Comparison of ENCODE assay signal across 8 cellular contexts in the genomic region with DNA sequence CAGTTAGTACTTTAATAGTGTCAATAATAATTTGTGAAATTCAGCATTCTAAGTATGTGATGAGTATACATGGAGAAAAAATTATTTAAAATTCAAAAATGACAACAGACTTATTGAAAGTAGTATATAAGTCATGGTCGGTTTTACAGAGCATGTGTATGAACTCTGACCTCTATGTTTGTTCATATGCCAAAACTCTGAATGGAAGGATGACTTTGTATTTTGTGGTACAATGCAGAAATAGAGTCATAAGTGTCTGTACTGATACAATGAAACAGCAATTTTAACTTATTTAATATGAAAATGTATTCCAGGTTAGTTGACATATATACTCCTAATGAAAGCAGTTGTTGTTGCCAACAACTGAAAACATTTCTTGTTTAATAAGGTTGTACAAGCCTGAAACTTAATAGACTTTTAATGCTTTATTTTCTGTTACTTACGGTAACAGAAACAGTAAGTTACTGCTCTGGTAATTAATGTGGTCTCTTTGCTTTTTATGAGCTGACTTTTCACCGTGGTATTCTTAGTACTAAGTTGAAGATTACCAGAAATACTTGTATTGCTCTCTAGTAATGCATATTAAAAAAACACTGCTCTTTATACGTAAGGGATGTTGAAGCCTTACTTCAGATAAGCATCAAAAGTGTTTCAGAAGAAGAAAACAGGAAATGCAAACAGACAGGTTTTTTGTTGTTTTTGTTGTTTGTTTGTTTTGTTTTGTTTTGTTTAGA. TPM values are rescaled to one million over a fixed set of nuclear protein-coding genes. Genes with fewer than 3 reads are reported as not detected.
DNase-seq lines count a peak whose midpoint lies in the region; ATAC-seq and TF ChIP-seq lines count a peak whose summit lies in the region.

No MANE protein-coding gene starts in this region.

- POLR2A ChIA-PET in WTC11 (lab: Charles Lee) = interaction anchor here (0.9 kb wide), 1 partner anchor 62 kb away, joined by 3 read pairs; no protein-coding TSS in a partner anchor

- no peak for ATAC-seq in heart left ventricle
- ATAC-seq in WTC11 = no peak
- no peak for ATAC-seq in GM21619 (IDR thresholded peaks at IDR 0.05; ENCODE audit: unreplicated experiment)

- intact Hi-C loops in heart left ventricle (cut with DNase I) (loop anchor here in 9 of 10 donors (2.0 to 10.0 kb wide), 11 partner anchors 57 to 357 kb away; partner anchors contain the start of genes SMIM14 (in 5 of the 9), N4BP2 (in 4 of the 9), UGDH (in 3 of the 9) and PDS5A (in 2 of the 9)), cardiac septum (cut with DNase I) (loop anchor here (2.0 kb wide), 1 partner anchor 173 kb away; the partner anchor contains the start of gene UGDH)

- TF ChIP-seq CTCF in heart left ventricle (IDR thresholded peaks at IDR 0.05) (no peak), WTC11 (IDR thresholded peaks at IDR 0.05) (no peak), type B pancreatic cell (conservative IDR thresholded peaks at IDR 0.05) (no peak)

- no peaks in the 10 kb centered on the region for H3K27me3 ChIP-seq in heart left ventricle
- H3K27me3 ChIP-seq in iPS-18a (ENCODE audit: control insufficient read depth, insufficient read depth, low read length) = no peaks in the 10 kb centered on the region

- H3K4me3 Mint-ChIP-seq in WTC11 (peak overlapping the region; percentile 99), type B pancreatic cell (peak overlapping the region; percentile 99)

- DNase-seq in heart left ventricle = no peak
- no peak for DNase-seq in cardiac septum (ENCODE audit: low spot score)
- no peak for DNase-seq in WTC11 (ENCODE audit: low spot score)
- DNase-seq in type B pancreatic cell (ENCODE audit: extremely low spot score, unreplicated experiment) = no peak
- no peak for DNase-seq in NCI-H1092 (lab: John Stamatoyannopoulos, UW)
- DNase-seq in COR-L47 (lab: John Stamatoyannopoulos, UW) = no peak

- TF ChIP-seq POLR2A in heart left ventricle (IDR thresholded peaks at IDR 0.05) = no peak

- no peaks in the 10 kb centered on the region for H3K27me3 Mint-ChIP-seq in WTC11 (ENCODE audit: low read depth)
- H3K27me3 Mint-ChIP-seq in type B pancreatic cell = no peaks in the 10 kb centered on the region

- peaks cover 0 to 39% (median 30%) of the 10 kb centered on the region in 12 donors for H3K4me1 ChIP-seq in heart left ventricle
- peaks cover 19% of the 10 kb centered on the region for H3K4me1 ChIP-seq in iPS-18a (ENCODE audit: control insufficient read depth, low read depth, low read length)

- WGBS in heart left ventricle, 4 donors = 8 to 12% (median 11%) methylated on average over 4 of the region's 4 CpGs

- H3K9me3 ChIP-seq in heart left ventricle = no peaks in the 10 kb centered on the region
- no peaks in the 10 kb centered on the region for H3K9me3 ChIP-seq in iPS-18a (ENCODE audit: control insufficient read depth, low read depth, low read length)

- peak overlapping the region; percentile 98 for H3K9ac ChIP-seq in iPS-18a (ENCODE audit: low read length)

- H3K36me3 Mint-ChIP-seq in WTC11 (peaks cover 7% of the 10 kb centered on the region), type B pancreatic cell (peaks cover 4% of the 10 kb centered on the region)

- H3K27ac ChIP-seq in heart left ventricle (peak overlapping the region in 5 of 12 donors; percentile 2 to 98 (median 30)), iPS-18a (ENCODE audit: low read length) (no peak overlapping the region)

- CTCF ChIA-PET in WTC11 (lab: Charles Lee) = no interaction called here

- H3K9me3 Mint-ChIP-seq in WTC11 (no peaks in the 10 kb centered on the region), type B pancreatic cell (no peaks in the 10 kb centered on the region)

- H3K36me3 ChIP-seq in heart left ventricle (peaks cover 0 to 17% (median 10%) of the 10 kb centered on the region in 9 donors), iPS-18a (ENCODE audit: control insufficient read depth, low read depth, low read length) (peaks cover 7% of the 10 kb centered on the region)

- H3K4me1 Mint-ChIP-seq in WTC11 (peaks cover 27% of the 10 kb centered on the region), type B pancreatic cell (ENCODE audit: unreplicated experiment) (peaks cover 22% of the 10 kb centered on the region)

- H3K27ac Mint-ChIP-seq in WTC11 = peak overlapping the region; percentile 70
- H3K27ac Mint-ChIP-seq in type B pancreatic cell = peak overlapping the region; percentile 92

- H3K4me3 ChIP-seq in heart left ventricle (peak overlapping the region in 11 of 12 donors; percentile 18 to 98 (median 88)), iPS-18a (ENCODE audit: low read length) (peak overlapping the region; percentile 94)

TF ChIP-seq in WTC11, 78 proteins besides CTCF, POLR2A, EP300 and RAD21:
- no peak for TF ChIP-seq RORB (CRISPR knock-in tag; IDR thresholded peaks at IDR 0.05)
- no peak for TF ChIP-seq HMGA2 (CRISPR knock-in tag; IDR thresholded peaks at IDR 0.05)
- no peak for TF ChIP-seq ZNF423 (CRISPR knock-in tag; IDR thresholded peaks at IDR 0.05)
TF ChIP-seq in WTC11: peak in this region for 0.

RNA-seq across cellular contexts. Expression of gene UBE2K, which starts 1.9 kb away (rescaled TPM):
- 10 to 100 TPM; 17.9 to 66.9 (median 53.2) TPM for total RNA-seq in heart left ventricle
- polyA plus RNA-seq in heart left ventricle = 10 to 100 TPM; 36.5 to 41.9 TPM
- 57.0 TPM for total RNA-seq in cardiac septum
- 131 to 138 TPM (median 135 TPM) in 3 replicates for total RNA-seq in WTC11 (2021)
- total RNA-seq in type B pancreatic cell (ENCODE audit: low replicate concordance) = 87.7 and 88.6 TPM in 2 replicates
